ENCODE assay signal across 1 cellular context in genomic region chr5:176536902-176537607, GRCh38.
TF ChIP-seq lines count a peak whose summit lies in the region.

Gene RNF44 (minus strand): TSS chr5:176537402. CDS start chr5:176532472, 4,930 bp downstream.

TF ChIP-seq in HEK293, 187 proteins besides CTCF, POLR2A, EP300 and RAD21 (continued from another document):
- TF ChIP-seq, protein P1, sequence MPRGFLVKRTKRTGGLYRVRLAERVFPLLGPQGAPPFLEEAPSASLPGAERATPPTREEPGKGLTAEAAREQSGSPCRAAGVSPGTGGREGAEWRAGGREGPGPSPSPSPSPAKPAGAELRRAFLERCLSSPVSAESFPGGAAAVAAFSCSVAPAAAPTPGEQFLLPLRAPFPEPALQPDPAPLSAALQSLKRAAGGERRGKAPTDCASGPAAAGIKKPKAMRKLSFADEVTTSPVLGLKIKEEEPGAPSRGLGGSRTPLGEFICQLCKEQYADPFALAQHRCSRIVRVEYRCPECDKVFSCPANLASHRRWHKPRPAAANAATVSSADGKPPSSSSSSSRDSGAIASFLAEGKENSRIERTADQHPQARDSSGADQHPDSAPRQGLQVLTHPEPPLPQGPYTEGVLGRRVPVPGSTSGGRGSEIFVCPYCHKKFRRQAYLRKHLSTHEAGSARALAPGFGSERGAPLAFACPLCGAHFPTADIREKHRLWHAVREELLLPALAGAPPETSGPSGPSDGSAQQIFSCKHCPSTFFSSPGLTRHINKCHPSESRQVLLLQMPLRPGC (tag by site-specific recombination; IDR thresholded peaks at IDR 0.05): peak; percentile 66; the same call in 1 of the 2 replicates
- TF ChIP-seq, protein P2, sequence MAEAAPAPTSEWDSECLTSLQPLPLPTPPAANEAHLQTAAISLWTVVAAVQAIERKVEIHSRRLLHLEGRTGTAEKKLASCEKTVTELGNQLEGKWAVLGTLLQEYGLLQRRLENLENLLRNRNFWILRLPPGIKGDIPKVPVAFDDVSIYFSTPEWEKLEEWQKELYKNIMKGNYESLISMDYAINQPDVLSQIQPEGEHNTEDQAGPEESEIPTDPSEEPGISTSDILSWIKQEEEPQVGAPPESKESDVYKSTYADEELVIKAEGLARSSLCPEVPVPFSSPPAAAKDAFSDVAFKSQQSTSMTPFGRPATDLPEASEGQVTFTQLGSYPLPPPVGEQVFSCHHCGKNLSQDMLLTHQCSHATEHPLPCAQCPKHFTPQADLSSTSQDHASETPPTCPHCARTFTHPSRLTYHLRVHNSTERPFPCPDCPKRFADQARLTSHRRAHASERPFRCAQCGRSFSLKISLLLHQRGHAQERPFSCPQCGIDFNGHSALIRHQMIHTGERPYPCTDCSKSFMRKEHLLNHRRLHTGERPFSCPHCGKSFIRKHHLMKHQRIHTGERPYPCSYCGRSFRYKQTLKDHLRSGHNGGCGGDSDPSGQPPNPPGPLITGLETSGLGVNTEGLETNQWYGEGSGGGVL (tag by site-specific recombination; IDR thresholded peaks at IDR 0.05): peak; percentile 74
- TF ChIP-seq, protein P3, sequence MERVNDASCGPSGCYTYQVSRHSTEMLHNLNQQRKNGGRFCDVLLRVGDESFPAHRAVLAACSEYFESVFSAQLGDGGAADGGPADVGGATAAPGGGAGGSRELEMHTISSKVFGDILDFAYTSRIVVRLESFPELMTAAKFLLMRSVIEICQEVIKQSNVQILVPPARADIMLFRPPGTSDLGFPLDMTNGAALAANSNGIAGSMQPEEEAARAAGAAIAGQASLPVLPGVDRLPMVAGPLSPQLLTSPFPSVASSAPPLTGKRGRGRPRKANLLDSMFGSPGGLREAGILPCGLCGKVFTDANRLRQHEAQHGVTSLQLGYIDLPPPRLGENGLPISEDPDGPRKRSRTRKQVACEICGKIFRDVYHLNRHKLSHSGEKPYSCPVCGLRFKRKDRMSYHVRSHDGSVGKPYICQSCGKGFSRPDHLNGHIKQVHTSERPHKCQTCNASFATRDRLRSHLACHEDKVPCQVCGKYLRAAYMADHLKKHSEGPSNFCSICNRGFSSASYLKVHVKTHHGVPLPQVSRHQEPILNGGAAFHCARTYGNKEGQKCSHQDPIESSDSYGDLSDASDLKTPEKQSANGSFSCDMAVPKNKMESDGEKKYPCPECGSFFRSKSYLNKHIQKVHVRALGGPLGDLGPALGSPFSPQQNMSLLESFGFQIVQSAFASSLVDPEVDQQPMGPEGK (tag by site-specific recombination; IDR thresholded peaks at IDR 0.05): peak; percentile 27; the same call in 1 of the 2 replicates
- TF ChIP-seq, protein P4, sequence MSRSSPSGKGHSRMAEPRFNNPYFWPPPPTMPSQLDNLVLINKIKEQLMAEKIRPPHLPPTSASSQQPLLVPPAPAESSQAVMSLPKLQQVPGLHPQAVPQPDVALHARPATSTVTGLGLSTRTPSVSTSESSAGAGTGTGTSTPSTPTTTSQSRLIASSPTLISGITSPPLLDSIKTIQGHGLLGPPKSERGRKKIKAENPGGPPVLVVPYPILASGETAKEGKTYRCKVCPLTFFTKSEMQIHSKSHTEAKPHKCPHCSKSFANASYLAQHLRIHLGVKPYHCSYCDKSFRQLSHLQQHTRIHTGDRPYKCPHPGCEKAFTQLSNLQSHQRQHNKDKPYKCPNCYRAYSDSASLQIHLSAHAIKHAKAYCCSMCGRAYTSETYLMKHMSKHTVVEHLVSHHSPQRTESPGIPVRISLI (tag by site-specific recombination; IDR thresholded peaks at IDR 0.05): peak; percentile 99
- peak; percentile 55; the same call in 1 of the 2 replicates for TF ChIP-seq SP3 (tag by site-specific recombination; IDR thresholded peaks at IDR 0.05)
- no peak for TF ChIP-seq WT1 (tag by site-specific recombination; IDR thresholded peaks at IDR 0.05)
- TF ChIP-seq KLF1 (tag by site-specific recombination; IDR thresholded peaks at IDR 0.05): peak; percentile 51; the same call in 1 of the 2 replicates
- TF ChIP-seq ZNF596 (tag by site-specific recombination; IDR thresholded peaks at IDR 0.05): 0 out of 2 replicates have a peak, but pooled peaks have one; percentile 24
- peak; percentile 81 for TF ChIP-seq EGR2 (tag by site-specific recombination; IDR thresholded peaks at IDR 0.05; ENCODE audit: low read depth)
- peak; percentile 18; the same call in 1 of the 2 replicates for TF ChIP-seq ZNF660 (tag by site-specific recombination; IDR thresholded peaks at IDR 0.05)
- TF ChIP-seq ZFP37 (tag by site-specific recombination; IDR thresholded peaks at IDR 0.05): no peak
- TF ChIP-seq ZNF140 (tag by site-specific recombination; IDR thresholded peaks at IDR 0.05): no peak
- TF ChIP-seq ZNF76 (tag by site-specific recombination; IDR thresholded peaks at IDR 0.05; ENCODE audit: borderline replicate concordance, low read depth): no peak
- TF ChIP-seq, protein P5, sequence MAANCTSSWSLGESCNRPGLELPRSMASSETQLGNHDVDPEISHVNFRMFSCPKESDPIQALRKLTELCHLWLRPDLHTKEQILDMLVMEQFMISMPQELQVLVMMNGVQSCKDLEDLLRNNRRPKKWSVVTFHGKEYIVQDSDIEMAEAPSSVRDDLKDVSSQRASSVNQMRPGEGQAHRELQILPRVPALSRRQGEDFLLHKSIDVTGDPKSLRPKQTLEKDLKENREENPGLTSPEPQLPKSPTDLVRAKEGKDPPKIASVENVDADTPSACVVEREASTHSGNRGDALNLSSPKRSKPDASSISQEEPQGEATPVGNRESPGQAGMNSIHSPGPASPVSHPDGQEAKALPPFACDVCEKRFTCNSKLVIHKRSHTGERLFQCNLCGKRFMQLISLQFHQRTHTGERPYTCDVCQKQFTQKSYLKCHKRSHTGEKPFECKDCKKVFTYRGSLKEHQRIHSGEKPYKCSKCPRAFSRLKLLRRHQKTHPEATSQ (tag by site-specific recombination; IDR thresholded peaks at IDR 0.05): peak; percentile 60; the same call in 1 of the 2 replicates
- 0 out of 2 replicates have a peak, but pooled peaks have one; percentile 31 for TF ChIP-seq TCF7L2 (IDR thresholded peaks at IDR 0.05; ENCODE audit: borderline replicate concordance, low read depth, low read length)
- peak; percentile 84 for TF ChIP-seq OSR2 (tag by site-specific recombination; IDR thresholded peaks at IDR 0.05)
TF ChIP-seq in HEK293: peak in this region for 20.
